In the genomic region with DNA sequence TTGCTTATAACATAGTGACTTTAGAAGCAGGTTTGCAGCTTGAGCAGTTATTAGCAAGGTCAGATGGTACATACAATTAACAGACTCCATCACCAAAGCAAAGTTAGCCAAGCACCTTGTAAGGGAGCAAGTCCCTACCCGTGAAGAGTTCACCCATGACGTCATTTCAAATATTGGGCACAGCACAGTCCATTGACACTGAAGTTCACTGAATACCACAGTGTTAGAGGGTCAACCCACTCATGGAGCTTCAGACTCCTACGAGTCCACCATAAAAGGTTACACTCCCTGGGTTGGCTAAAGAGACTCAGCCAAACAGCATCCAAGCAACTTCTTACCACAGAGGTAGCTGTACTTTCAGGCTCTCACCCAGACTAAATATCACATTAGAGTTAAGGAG, we compare ENCODE assay signal across 2 cellular contexts.
TF ChIP-seq lines count a peak whose summit lies in the region.

No MANE protein-coding gene starts in this region.

TF ChIP-seq in HEK293, 187 proteins besides CTCF, POLR2A, EP300 and RAD21:
- no peak for TF ChIP-seq ZNF48 (tag by site-specific recombination; IDR thresholded peaks at IDR 0.05)
- TF ChIP-seq, protein P1, sequence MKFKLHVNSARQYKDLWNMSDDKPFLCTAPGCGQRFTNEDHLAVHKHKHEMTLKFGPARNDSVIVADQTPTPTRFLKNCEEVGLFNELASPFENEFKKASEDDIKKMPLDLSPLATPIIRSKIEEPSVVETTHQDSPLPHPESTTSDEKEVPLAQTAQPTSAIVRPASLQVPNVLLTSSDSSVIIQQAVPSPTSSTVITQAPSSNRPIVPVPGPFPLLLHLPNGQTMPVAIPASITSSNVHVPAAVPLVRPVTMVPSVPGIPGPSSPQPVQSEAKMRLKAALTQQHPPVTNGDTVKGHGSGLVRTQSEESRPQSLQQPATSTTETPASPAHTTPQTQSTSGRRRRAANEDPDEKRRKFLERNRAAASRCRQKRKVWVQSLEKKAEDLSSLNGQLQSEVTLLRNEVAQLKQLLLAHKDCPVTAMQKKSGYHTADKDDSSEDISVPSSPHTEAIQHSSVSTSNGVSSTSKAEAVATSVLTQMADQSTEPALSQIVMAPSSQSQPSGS (tag by site-specific recombination; IDR thresholded peaks at IDR 0.05; ENCODE audit: low read depth): peak; percentile 62; the same call in 1 of the 2 replicates

TF ChIP-seq in H1, 55 proteins besides CTCF, POLR2A, EP300 and RAD21:
- TF ChIP-seq EGR1 (IDR thresholded peaks at IDR 0.05; ENCODE audit: borderline replicate concordance, low read depth, low read length) (no peak), CBX5 (IDR thresholded peaks at IDR 0.05; ENCODE audit: low read depth, low read length) (no peak), ZNF274 (IDR thresholded peaks at IDR 0.05; ENCODE audit: borderline replicate concordance, extremely low read depth, low read length) (no peak), CBX8 (IDR thresholded peaks at IDR 0.05; ENCODE audit: borderline replicate concordance, low read depth, low read length) (no peak), NRF1 (IDR thresholded peaks at IDR 0.05; ENCODE audit: low read depth, low read length) (no peak), SIX5 (IDR thresholded peaks at IDR 0.05; ENCODE audit: low read depth, low read length) (no peak), RNF2 (IDR thresholded peaks at IDR 0.05; ENCODE audit: borderline replicate concordance, low read depth, low read length, missing control alignments, poor library complexity, severe bottlenecking) (no peak), POLR2AphosphoS5 (IDR thresholded peaks at IDR 0.05; ENCODE audit: low read depth, low read length) (no peak), CHD2 (IDR thresholded peaks at IDR 0.05; ENCODE audit: low read length) (no peak), BRCA1 (IDR thresholded peaks at IDR 0.05; ENCODE audit: low read depth, low read length) (no peak), TAF1 (IDR thresholded peaks at IDR 0.05; ENCODE audit: low read depth, low read length) (no peak), HDAC2 (IDR thresholded peaks at IDR 0.05; ENCODE audit: borderline replicate concordance in 1 of 2, low read depth in 2 of 2, low read length in 2 of 2) (no peak), TCF12 (IDR thresholded peaks at IDR 0.05; ENCODE audit: low read depth, low read length) (no peak), CTBP2 (IDR thresholded peaks at IDR 0.05; ENCODE audit: borderline replicate concordance, insufficient read depth, insufficient read length, low read length) (no peak)
- TF ChIP-seq, protein P2, sequence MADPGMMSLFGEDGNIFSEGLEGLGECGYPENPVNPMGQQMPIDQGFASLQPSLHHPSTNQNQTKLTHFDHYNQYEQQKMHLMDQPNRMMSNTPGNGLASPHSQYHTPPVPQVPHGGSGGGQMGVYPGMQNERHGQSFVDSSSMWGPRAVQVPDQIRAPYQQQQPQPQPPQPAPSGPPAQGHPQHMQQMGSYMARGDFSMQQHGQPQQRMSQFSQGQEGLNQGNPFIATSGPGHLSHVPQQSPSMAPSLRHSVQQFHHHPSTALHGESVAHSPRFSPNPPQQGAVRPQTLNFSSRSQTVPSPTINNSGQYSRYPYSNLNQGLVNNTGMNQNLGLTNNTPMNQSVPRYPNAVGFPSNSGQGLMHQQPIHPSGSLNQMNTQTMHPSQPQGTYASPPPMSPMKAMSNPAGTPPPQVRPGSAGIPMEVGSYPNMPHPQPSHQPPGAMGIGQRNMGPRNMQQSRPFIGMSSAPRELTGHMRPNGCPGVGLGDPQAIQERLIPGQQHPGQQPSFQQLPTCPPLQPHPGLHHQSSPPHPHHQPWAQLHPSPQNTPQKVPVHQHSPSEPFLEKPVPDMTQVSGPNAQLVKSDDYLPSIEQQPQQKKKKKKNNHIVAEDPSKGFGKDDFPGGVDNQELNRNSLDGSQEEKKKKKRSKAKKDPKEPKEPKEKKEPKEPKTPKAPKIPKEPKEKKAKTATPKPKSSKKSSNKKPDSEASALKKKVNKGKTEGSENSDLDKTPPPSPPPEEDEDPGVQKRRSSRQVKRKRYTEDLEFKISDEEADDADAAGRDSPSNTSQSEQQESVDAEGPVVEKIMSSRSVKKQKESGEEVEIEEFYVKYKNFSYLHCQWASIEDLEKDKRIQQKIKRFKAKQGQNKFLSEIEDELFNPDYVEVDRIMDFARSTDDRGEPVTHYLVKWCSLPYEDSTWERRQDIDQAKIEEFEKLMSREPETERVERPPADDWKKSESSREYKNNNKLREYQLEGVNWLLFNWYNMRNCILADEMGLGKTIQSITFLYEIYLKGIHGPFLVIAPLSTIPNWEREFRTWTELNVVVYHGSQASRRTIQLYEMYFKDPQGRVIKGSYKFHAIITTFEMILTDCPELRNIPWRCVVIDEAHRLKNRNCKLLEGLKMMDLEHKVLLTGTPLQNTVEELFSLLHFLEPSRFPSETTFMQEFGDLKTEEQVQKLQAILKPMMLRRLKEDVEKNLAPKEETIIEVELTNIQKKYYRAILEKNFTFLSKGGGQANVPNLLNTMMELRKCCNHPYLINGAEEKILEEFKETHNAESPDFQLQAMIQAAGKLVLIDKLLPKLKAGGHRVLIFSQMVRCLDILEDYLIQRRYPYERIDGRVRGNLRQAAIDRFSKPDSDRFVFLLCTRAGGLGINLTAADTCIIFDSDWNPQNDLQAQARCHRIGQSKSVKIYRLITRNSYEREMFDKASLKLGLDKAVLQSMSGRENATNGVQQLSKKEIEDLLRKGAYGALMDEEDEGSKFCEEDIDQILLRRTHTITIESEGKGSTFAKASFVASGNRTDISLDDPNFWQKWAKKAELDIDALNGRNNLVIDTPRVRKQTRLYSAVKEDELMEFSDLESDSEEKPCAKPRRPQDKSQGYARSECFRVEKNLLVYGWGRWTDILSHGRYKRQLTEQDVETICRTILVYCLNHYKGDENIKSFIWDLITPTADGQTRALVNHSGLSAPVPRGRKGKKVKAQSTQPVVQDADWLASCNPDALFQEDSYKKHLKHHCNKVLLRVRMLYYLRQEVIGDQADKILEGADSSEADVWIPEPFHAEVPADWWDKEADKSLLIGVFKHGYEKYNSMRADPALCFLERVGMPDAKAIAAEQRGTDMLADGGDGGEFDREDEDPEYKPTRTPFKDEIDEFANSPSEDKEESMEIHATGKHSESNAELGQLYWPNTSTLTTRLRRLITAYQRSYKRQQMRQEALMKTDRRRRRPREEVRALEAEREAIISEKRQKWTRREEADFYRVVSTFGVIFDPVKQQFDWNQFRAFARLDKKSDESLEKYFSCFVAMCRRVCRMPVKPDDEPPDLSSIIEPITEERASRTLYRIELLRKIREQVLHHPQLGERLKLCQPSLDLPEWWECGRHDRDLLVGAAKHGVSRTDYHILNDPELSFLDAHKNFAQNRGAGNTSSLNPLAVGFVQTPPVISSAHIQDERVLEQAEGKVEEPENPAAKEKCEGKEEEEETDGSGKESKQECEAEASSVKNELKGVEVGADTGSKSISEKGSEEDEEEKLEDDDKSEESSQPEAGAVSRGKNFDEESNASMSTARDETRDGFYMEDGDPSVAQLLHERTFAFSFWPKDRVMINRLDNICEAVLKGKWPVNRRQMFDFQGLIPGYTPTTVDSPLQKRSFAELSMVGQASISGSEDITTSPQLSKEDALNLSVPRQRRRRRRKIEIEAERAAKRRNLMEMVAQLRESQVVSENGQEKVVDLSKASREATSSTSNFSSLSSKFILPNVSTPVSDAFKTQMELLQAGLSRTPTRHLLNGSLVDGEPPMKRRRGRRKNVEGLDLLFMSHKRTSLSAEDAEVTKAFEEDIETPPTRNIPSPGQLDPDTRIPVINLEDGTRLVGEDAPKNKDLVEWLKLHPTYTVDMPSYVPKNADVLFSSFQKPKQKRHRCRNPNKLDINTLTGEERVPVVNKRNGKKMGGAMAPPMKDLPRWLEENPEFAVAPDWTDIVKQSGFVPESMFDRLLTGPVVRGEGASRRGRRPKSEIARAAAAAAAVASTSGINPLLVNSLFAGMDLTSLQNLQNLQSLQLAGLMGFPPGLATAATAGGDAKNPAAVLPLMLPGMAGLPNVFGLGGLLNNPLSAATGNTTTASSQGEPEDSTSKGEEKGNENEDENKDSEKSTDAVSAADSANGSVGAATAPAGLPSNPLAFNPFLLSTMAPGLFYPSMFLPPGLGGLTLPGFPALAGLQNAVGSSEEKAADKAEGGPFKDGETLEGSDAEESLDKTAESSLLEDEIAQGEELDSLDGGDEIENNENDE (IDR thresholded peaks at IDR 0.05; ENCODE audit: insufficient replicate concordance, low read length): no peak
